ENCODE assay signal across 13 cellular contexts in the genomic region with DNA sequence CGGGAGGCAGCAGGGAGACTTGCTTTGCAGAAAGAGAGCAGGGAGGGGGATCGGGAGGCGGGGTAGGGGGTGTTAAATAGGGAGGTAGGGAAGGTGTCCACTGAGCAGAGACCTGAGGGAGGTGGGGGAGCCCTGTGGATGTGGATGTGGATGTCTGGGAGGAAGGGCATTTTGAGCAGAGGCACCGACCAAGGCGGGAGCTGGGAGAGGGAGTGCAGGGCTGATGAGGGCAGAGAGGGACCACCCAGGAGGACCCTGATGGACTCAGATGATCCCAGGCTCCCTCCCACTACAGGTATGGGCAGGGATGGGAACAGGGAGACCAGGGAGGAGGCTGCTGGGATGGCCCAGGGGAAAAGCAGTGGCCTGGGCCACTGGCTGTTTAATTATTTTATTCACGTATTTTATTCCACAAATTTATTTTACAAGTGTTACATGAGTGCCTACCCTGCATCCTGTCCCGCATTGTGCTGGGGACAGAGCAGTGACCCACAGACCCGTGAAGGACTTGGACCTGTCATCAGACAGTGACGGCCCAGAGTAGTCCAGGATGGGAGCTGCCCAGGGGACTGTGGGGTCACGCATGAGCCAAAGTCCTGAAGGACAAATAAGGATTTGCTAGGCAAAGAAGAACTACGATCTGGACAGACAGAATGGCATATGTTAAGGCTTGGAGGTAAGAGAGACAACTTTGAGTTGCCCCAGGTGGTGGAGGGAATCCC. TPM values are rescaled to one million over a fixed set of nuclear protein-coding genes. Genes with fewer than 3 reads are reported as not detected.
A peak's percentile ranks its signal among the peaks of the same experiment; 100 is the strongest.
DNase-seq lines count a peak whose midpoint lies in the region; ATAC-seq and TF ChIP-seq lines count a peak whose summit lies in the region.
"Had no signal": no experiment of that assay in that cellular context is flagged by ENCODE, and none has a peak within 500 bp of the region (broad histone marks: within the 10 kb centered on the region; RNA-seq: fewer than 3 reads in every experiment).

No MANE protein-coding gene starts in this region.

- H3K36me3 ChIP-seq in liver (ENCODE audit: control insufficient read depth in 4 of 4, insufficient read depth in 3 of 4, low read depth in 1 of 4, low read length in 3 of 4) (peaks cover 0 to 10% (median 5%) of the 10 kb centered on the region in 4 donors), thyroid gland (peaks cover 11 to 14% of the 10 kb centered on the region in 2 donors), MG63 (peaks cover 80% of the 10 kb centered on the region)

- POLR2A ChIA-PET in WTC11 (lab: Charles Lee), result no interaction called here

- CTCF ChIA-PET in WTC11 (lab: Charles Lee), result no interaction called here

- no peak for TF ChIP-seq CTCF in WTC11 (IDR thresholded peaks at IDR 0.05)
- TF ChIP-seq CTCF in liver (IDR thresholded peaks at IDR 0.05; ENCODE audit: low read depth, low read length, missing input control), result no peak
- TF ChIP-seq CTCF in thyroid gland (IDR thresholded peaks at IDR 0.05), result no peak

- H3K9me3 ChIP-seq in liver (ENCODE audit: control insufficient read depth in 4 of 4, low read length in 3 of 4), result no peaks in the 10 kb centered on the region
- no peaks in the 10 kb centered on the region for H3K9me3 ChIP-seq in thyroid gland
- no peaks in the 10 kb centered on the region for H3K9me3 ChIP-seq in MG63

- no peaks in the 10 kb centered on the region for H3K9me3 Mint-ChIP-seq in activated naive CD4-positive, alpha-beta T cell treated with anti-CD3 and anti-CD28 coated beads, Interleukin-2, amount 50 U/mL, for 72 hours
- H3K9me3 Mint-ChIP-seq in WTC11, result no peaks in the 10 kb centered on the region
- H3K9me3 Mint-ChIP-seq: activated B cell treated with CpG ODN at 0.5 μM for 24 hours had no signal

- no peak overlapping the region for H3K4me3 Mint-ChIP-seq in WTC11
- H3K4me3 Mint-ChIP-seq: activated B cell treated with CpG ODN at 0.5 μM for 24 hours had no signal

- DNase-seq in activated naive CD4-positive, alpha-beta T cell treated with anti-CD3 and anti-CD28 coated beads, Interleukin-2, amount 50 U/mL, for 72 hours (ENCODE audit: low spot score in 2 of 2), result no peak
- DNase-seq in activated naive CD4-positive, alpha-beta T cell (lab: John Stamatoyannopoulos, UW), result no peak
- DNase-seq in WTC11 (ENCODE audit: low spot score), result no peak
- no peak for DNase-seq in thyroid gland
- no peak for DNase-seq in MG63
- no peak for DNase-seq in occipital lobe (lab: John Stamatoyannopoulos, UW)
- DNase-seq in HK-2 (ENCODE audit: unreplicated experiment), result no peak
- DNase-seq: activated B cell treated with CpG ODN at 0.5 μM for 24 hours; NCI-H1694 treated with DMSO at 0.1 percent for 48 hours; NCI-H526 treated with DMSO at 0.1 percent for 48 hours; stimulated activated CD4-positive, alpha-beta T cell treated with anti-CD3 and anti-CD28 coated beads, Interleukin-15, amount 100 ng/mL, for 24 hours had no signal

- TF ChIP-seq RAD21 in liver (IDR thresholded peaks at IDR 0.05), result no peak

- no peak overlapping the region for H3K9ac ChIP-seq in liver (ENCODE audit: low read depth in 1 of 2, low read length in 2 of 2)
- H3K9ac ChIP-seq: parathyroid adenoma had no signal

- no peak for TF ChIP-seq POLR2A in thyroid gland (IDR thresholded peaks at IDR 0.05)

- H3K27me3 ChIP-seq in liver (ENCODE audit: control insufficient read depth in 4 of 4, insufficient read depth in 4 of 4, low read length in 3 of 4) (no peaks in the 10 kb centered on the region), thyroid gland (no peaks in the 10 kb centered on the region), MG63 (no peaks in the 10 kb centered on the region)

- H3K4me1 Mint-ChIP-seq in WTC11, result peaks cover 43% of the 10 kb centered on the region

- no peaks in the 10 kb centered on the region for H3K27me3 Mint-ChIP-seq in WTC11 (ENCODE audit: low read depth)
- H3K27me3 Mint-ChIP-seq: activated B cell treated with CpG ODN at 0.5 μM for 24 hours had no signal

- 67% methylated on average over 11 of the region's 11 CpGs for WGBS in liver
- 89 to 91% methylated on average over 11 of the region's 11 CpGs for WGBS in thyroid gland, 2 donors

- no peak for ATAC-seq in activated naive CD4-positive, alpha-beta T cell treated with anti-CD3 and anti-CD28 coated beads, Interleukin-2, amount 50 U/mL, for 72 hours
- no peak for ATAC-seq in WTC11

- H3K4me3 ChIP-seq in liver (ENCODE audit: low read depth in 1 of 3, low read length in 3 of 3), result no peak overlapping the region
- H3K4me3 ChIP-seq in thyroid gland (replicated peaks in 1 of 3), result no peak overlapping the region
- no peak overlapping the region for H3K4me3 ChIP-seq in MG63

- peaks cover 30 to 48% of the 10 kb centered on the region in 2 donors for H3K36me3 Mint-ChIP-seq in activated naive CD4-positive, alpha-beta T cell treated with anti-CD3 and anti-CD28 coated beads, Interleukin-2, amount 50 U/mL, for 72 hours
- peaks cover 53% of the 10 kb centered on the region for H3K36me3 Mint-ChIP-seq in WTC11

- H3K4me1 ChIP-seq in liver (ENCODE audit: control insufficient read depth in 4 of 4, insufficient read depth in 4 of 4, low read length in 3 of 4) (peaks cover 3 to 26% (median 11%) of the 10 kb centered on the region in 4 donors), thyroid gland (peaks cover 14 to 62% of the 10 kb centered on the region in 2 donors)
- H3K4me1 ChIP-seq: parathyroid adenoma had no signal

- intact Hi-C loops in thyroid gland (cut with DNase I), result no loop called here

- H3K27ac Mint-ChIP-seq in activated naive CD4-positive, alpha-beta T cell treated with anti-CD3 and anti-CD28 coated beads, Interleukin-2, amount 50 U/mL, for 72 hours, result peak overlapping the region; percentile 85 to 91
- peak overlapping the region; percentile 72; the same call in 1 of the 2 replicates for H3K27ac Mint-ChIP-seq in WTC11
- H3K27ac Mint-ChIP-seq: activated B cell treated with CpG ODN at 0.5 μM for 24 hours had no signal

- H3K27ac ChIP-seq in liver (ENCODE audit: low read depth in 1 of 2, low read length in 2 of 2) (no peak overlapping the region), thyroid gland (peak overlapping the region in 2 of 3 donors; percentile 17 to 68)
- H3K27ac ChIP-seq: parathyroid adenoma had no signal

TF ChIP-seq in WTC11, 78 proteins besides CTCF, POLR2A, EP300 and RAD21 (continues in another document):
- TF ChIP-seq ZNF671 (CRISPR knock-in tag; IDR thresholded peaks at IDR 0.05), result 0 out of 2 replicates have a peak, but pooled peaks have one; percentile 52

TF ChIP-seq in liver, 16 proteins besides CTCF, POLR2A, EP300 and RAD21:
- TF ChIP-seq RXRA (IDR thresholded peaks at IDR 0.05) (peak in 1 of 2 donors; percentile 8), ATF3 (IDR thresholded peaks at IDR 0.05) (no peak), HNF4A (conservative IDR thresholded peaks at IDR 0.05) (peak; percentile 14 to 64), GABPA (IDR thresholded peaks at IDR 0.05 in 1 of 2, conservative IDR thresholded peaks at IDR 0.05 in 1 of 2) (no peak)
TF ChIP-seq in liver: peak in this region for 2.

RNA-seq across cellular contexts. Expression of gene GRAMD1A, which starts 5.3 kb away (rescaled TPM):
- 100 to 1,000 TPM; 158 to 160 TPM for total RNA-seq in activated naive CD4-positive, alpha-beta T cell treated with anti-CD3 and anti-CD28 coated beads, Interleukin-2, amount 50 U/mL, for 72 hours
- total RNA-seq in WTC11 (2021) (235 to 389 TPM (median 236 TPM) in 3 replicates), liver (10 to 100 TPM; 12.5 to 14.1 TPM), thyroid gland (10 to 100 TPM; 33.4 to 57.5 (median 47.0) TPM), occipital lobe (29.6 TPM)
- 1 to 10 TPM; 8.6 to 9.9 TPM for polyA plus RNA-seq in liver
- total RNA-seq in MG63 (2014; rRNA removed; shearing (Covaris generic); ENCODE audit: low replicate concordance), result 28.2 and 32.1 TPM in 2 replicates

RNA-seq across cellular contexts. Expression of gene SCN1B, which starts 24.9 kb away (rescaled TPM):
- 1 to 10 TPM; 1.5 to 1.7 TPM for total RNA-seq in activated naive CD4-positive, alpha-beta T cell treated with anti-CD3 and anti-CD28 coated beads, Interleukin-2, amount 50 U/mL, for 72 hours
- total RNA-seq in WTC11 (2021) (4.4 to 8.0 TPM (median 4.8 TPM) in 3 replicates), liver (1 to 10 TPM; 2.0 to 4.9 TPM), thyroid gland (10 to 100 TPM in 2 of 4 donors, 1 to 10 TPM in 2; 5.7 to 19.6 (median 10.1) TPM), occipital lobe (1.1 TPM)
- polyA plus RNA-seq in liver, result 1 to 10 TPM; 1.6 to 5.8 TPM
- total RNA-seq in MG63 (2014; rRNA removed; shearing (Covaris generic); ENCODE audit: low replicate concordance), result 0.86 and 2.3 TPM in 2 replicates

RNA-seq across cellular contexts. Expression of gene HPN, which starts 36.1 kb away (rescaled TPM):
- not detected for total RNA-seq in activated naive CD4-positive, alpha-beta T cell treated with anti-CD3 and anti-CD28 coated beads, Interleukin-2, amount 50 U/mL, for 72 hours
- total RNA-seq in WTC11 (2021), result 20.8 to 35.5 TPM (median 34.6 TPM) in 3 replicates
- total RNA-seq in liver, result 100 to 1,000 TPM; 130 to 239 TPM
- polyA plus RNA-seq in liver, result 100 to 1,000 TPM; 430 to 535 TPM
- total RNA-seq in thyroid gland, result 10 to 100 TPM; 16.3 to 19.3 (median 17.9) TPM
- total RNA-seq in MG63 (2014; rRNA removed; shearing (Covaris generic); ENCODE audit: low replicate concordance), result not detected in 2 replicates
- total RNA-seq in occipital lobe, result not detected
- total RNA-seq: activated B cell treated with CpG ODN at 0.5 μM for 24 hours had no signal

RNA-seq across cellular contexts. Expression of gene ZNF792, which starts 41.4 kb away (rescaled TPM):
- 1 to 10 TPM; 6.4 to 9.7 TPM for total RNA-seq in activated naive CD4-positive, alpha-beta T cell treated with anti-CD3 and anti-CD28 coated beads, Interleukin-2, amount 50 U/mL, for 72 hours
- 6.6 to 12.9 TPM (median 8.0 TPM) in 3 replicates for total RNA-seq in WTC11 (2021)
- 1 to 10 TPM; 4.8 to 4.9 TPM for total RNA-seq in liver
- polyA plus RNA-seq in liver, result 1 to 10 TPM in 1 of 2 donors, under 1 TPM in 1; 0.65 to 1.4 TPM
- total RNA-seq in thyroid gland, result 10 to 100 TPM in 1 of 4 donors, 1 to 10 TPM in 3; 7.5 to 13.2 (median 9.3) TPM
- total RNA-seq in MG63 (2014; rRNA removed; shearing (Covaris generic); ENCODE audit: low replicate concordance), result 1.7 and 2.4 TPM in 2 replicates
- total RNA-seq in occipital lobe, result 19.0 TPM

Comparison
In these comparisons a context has a peak if more than half of its experiments do, and no peak if none do; other contexts are left out.
1. H3K27ac ChIP-seq: peak in thyroid gland (2 of 3); none in liver (0 of 2).
2. RNA of gene HPN, which starts 36.1 kb away (total RNA-seq): 130 to 239 TPM in liver, 20.8 to 35.5 TPM in WTC11 and 16.3 to 19.3 TPM in thyroid gland; not detected in activated naive CD4-positive, alpha-beta T cell treated with anti-CD3 and anti-CD28 coated beads, Interleukin-2, amount 50 U/mL, for 72 hours, not detected in MG63 and not detected in occipital lobe (single experiment); every median in the first group is over 10 times any median in the second.